In the genomic region with DNA sequence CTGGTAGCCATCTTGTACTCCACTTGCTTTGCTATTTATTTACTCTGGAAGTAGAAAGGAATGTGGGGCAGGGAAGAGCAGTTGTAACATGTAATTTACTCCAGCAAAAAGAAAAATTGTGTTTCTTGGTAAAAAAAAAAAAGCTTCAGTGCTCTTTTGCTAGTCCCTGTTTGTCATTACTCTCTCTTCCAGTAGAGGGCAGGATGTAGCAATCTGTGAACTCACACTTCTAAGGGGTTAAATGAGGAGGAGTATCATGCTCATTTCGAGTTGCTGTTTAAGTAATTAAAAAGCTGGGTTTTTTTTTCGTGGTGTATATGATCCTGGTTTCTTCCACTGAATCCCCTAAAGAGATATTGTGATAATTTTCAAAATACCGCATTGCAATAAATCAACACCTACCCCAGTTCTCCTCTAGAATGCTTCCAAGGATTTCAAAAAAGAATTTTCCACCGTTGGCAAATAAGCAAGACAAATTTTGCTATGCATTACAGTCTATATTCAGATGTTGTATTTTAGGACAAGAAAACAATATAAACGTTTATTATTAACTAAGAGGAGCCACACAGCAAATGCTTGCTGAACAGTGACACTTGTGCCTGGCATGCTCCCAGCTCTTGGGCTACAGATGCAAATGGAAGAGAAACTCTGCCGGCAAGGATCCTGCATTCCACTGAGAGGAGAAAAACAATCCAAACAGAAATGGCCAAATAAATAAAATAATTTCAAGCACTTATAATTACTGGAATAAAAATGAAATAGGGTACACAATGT, we compare ENCODE assay signal across 7 cellular contexts.
DNase-seq lines count a peak whose midpoint lies in the region; ATAC-seq, FAIRE-seq and TF ChIP-seq lines count a peak whose summit lies in the region.

No MANE protein-coding gene starts in this region.

- TF ChIP-seq CTCF in body of pancreas (IDR thresholded peaks at IDR 0.05): peak; percentile 36 to 68 (median 61)

- peaks cover 12% of the 10 kb centered on the region for H3K4me1 ChIP-seq in body of pancreas

- no peak for FAIRE-seq in GM12891 (lab: Jason Lieb, UNC)

- 3 to 5% methylated on average over 6 of the region's 6 CpGs for WGBS in body of pancreas, 2 donors

- ATAC-seq in HG02981 (IDR thresholded peaks at IDR 0.05; ENCODE audit: unreplicated experiment) (peak; percentile 75), body of pancreas (peak; percentile 71), GM19328 (IDR thresholded peaks at IDR 0.05; ENCODE audit: unreplicated experiment) (no peak)

- H3K9me3 ChIP-seq in body of pancreas: no peaks in the 10 kb centered on the region

- H3K36me3 ChIP-seq in body of pancreas (replicated peaks in 1 of 2; ENCODE audit: insufficient read depth in 1 of 2, low read depth in 2 of 2): no peaks in the 10 kb centered on the region

- no peak overlapping the region for H3K27ac ChIP-seq in body of pancreas

- TF ChIP-seq POLR2A in GM12891 (IDR thresholded peaks at IDR 0.05; ENCODE audit: low read depth, low read length): no peak
- no peak for TF ChIP-seq POLR2A in body of pancreas (IDR thresholded peaks at IDR 0.05)

- intact Hi-C loops in body of pancreas (cut with DNase I): no loop called here

- no peak overlapping the region for H3K4me3 ChIP-seq in body of pancreas

- no peaks in the 10 kb centered on the region for H3K27me3 ChIP-seq in body of pancreas

- peak; percentile 5 for DNase-seq in GM12891 (ENCODE audit: insufficient read length, low spot score)
- DNase-seq in NCI-H2196 (lab: John Stamatoyannopoulos, UW; ENCODE audit: unreplicated experiment): peak; percentile 69
- DNase-seq in body of pancreas: peak in 3 of 4 donors; percentile 41 to 63 (median 56)
- peak; percentile 93 for DNase-seq in left kidney (ENCODE audit: low read depth, low spot score)
- DNase-seq in activated T-cell treated with anti-CD3 and anti-CD28 coated beads, Interleukin-2, amount 50 U/mL, for 48 hours: no peak

TF ChIP-seq in GM12891, 5 proteins besides CTCF, POLR2A, EP300 and RAD21:
- no peak for TF ChIP-seq TAF1 (IDR thresholded peaks at IDR 0.05; ENCODE audit: low read depth, low read length)
- no peak for TF ChIP-seq PAX5 (IDR thresholded peaks at IDR 0.05; ENCODE audit: insufficient read depth, low read length, severe bottlenecking)
- TF ChIP-seq POU2F2 (IDR thresholded peaks at IDR 0.05; ENCODE audit: low read depth, low read length): no peak
- TF ChIP-seq POLR2AphosphoS5 (IDR thresholded peaks at IDR 0.05; ENCODE audit: low read depth, low read length): no peak
- TF ChIP-seq SPI1 (IDR thresholded peaks at IDR 0.05; ENCODE audit: low read depth, low read length): no peak

Comparison
In these comparisons a context has a peak if more than half of its experiments do, and no peak if none do; other contexts are left out.
1. DNase-seq: peak in GM12891 (single experiment), NCI-H2196 (single experiment), body of pancreas (3 of 4) and left kidney (single experiment); none in activated T-cell treated with anti-CD3 and anti-CD28 coated beads, Interleukin-2, amount 50 U/mL, for 48 hours (0 of 2).